12 cellular contexts compared by ENCODE assay signal in the genomic region with DNA sequence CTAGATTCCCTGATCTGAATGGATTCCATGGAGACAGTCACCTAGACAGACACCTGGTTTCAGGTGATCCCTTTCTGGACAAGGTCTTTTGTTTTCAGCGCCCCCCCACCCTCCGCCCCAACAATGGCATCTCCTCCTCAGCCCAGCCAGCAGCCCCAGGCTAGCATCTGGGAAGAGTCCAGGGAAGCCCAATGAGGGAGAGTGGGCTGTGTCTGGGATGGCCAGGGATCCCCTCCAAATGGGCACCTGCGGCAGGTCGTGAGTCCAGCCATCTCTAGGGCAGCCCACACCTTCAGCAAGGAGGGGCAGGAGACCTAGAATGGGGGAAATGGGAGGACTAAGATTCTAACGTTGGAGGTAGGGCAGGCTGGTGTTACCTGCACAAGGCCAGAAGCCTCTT. TPM values are rescaled to one million over a fixed set of nuclear protein-coding genes. Genes with fewer than 3 reads are reported as not detected.
DNase-seq lines count a peak whose midpoint lies in the region; ATAC-seq and TF ChIP-seq lines count a peak whose summit lies in the region.
"Had no signal": no experiment of that assay in that cellular context is flagged by ENCODE, and none has a peak within 500 bp of the region (broad histone marks: within the 10 kb centered on the region; RNA-seq: fewer than 3 reads in every experiment).

No MANE protein-coding gene starts in this region.

- peaks cover 5% of the 10 kb centered on the region for H3K4me1 Mint-ChIP-seq in stimulated activated naive CD8-positive, alpha-beta T cell treated with anti-CD3 and anti-CD28 coated beads, Interleukin-15, amount 100 ng/mL, for 72 hours
- H3K4me1 Mint-ChIP-seq in glutamatergic neuron (ENCODE audit: low read depth, unreplicated experiment), result peaks cover 16% of the 10 kb centered on the region

- no peaks in the 10 kb centered on the region for H3K36me3 ChIP-seq in neutrophil
- H3K36me3 ChIP-seq: MG63 had no signal

- no peak for ATAC-seq in stimulated activated naive CD8-positive, alpha-beta T cell treated with anti-CD3 and anti-CD28 coated beads, Interleukin-15, amount 100 ng/mL, for 72 hours
- ATAC-seq in stimulated activated naive CD8-positive, alpha-beta T cell treated with anti-CD3 and anti-CD28 coated beads, Interleukin-15, Interleukin-2, amounts not matched to agents 100 U/mL and 50 U/mL, for 24 hours, result no peak
- no peak for ATAC-seq in left lobe of liver

- H3K4me3 ChIP-seq in neutrophil (ENCODE audit: low read depth in 1 of 2, low read length in 1 of 2), result peak overlapping the region; percentile 72 to 73
- H3K4me3 ChIP-seq: MG63 had no signal

- H3K36me3 Mint-ChIP-seq in glutamatergic neuron (ENCODE audit: unreplicated experiment), result no peaks in the 10 kb centered on the region

- no peak for DNase-seq in stimulated activated naive CD8-positive, alpha-beta T cell treated with anti-CD3 and anti-CD28 coated beads, Interleukin-15, amount 100 ng/mL, for 72 hours
- no peak for DNase-seq in stimulated activated naive CD8-positive, alpha-beta T cell treated with anti-CD3 and anti-CD28 coated beads, Interleukin-15, Interleukin-2, amounts not matched to agents 100 U/mL and 50 U/mL, for 24 hours
- DNase-seq in glutamatergic neuron, result no peak
- no peak for DNase-seq in globus pallidus (ENCODE audit: low spot score)
- no peak for DNase-seq in NCI-H345 treated with DMSO at 0.1 percent for 48 hours (lab: John Stamatoyannopoulos, UW; ENCODE audit: unreplicated experiment)
- DNase-seq in left lobe of liver (ENCODE audit: low spot score), result no peak
- DNase-seq in activated CD4-positive, alpha-beta T cell treated with anti-CD3 and anti-CD28 coated beads, Interleukin-2, amount 50 U/mL, for 48 hours, result no peak
- DNase-seq: activated CD4-positive, CD25-positive, alpha-beta regulatory T cell treated with anti-CD3 and anti-CD28 coated beads, Interleukin-2, amount 50 U/mL, for 72 hours; activated T-cell treated with anti-CD3 and anti-CD28 coated beads, Interleukin-2, amount 50 U/mL, for 1 hour; MG63 had no signal

- no peak overlapping the region for H3K27ac Mint-ChIP-seq in stimulated activated naive CD8-positive, alpha-beta T cell treated with anti-CD3 and anti-CD28 coated beads, Interleukin-15, amount 100 ng/mL, for 72 hours
- no peak overlapping the region for H3K27ac Mint-ChIP-seq in glutamatergic neuron (ENCODE audit: unreplicated experiment)

- H3K4me1 ChIP-seq in neutrophil (ENCODE audit: control insufficient read depth in 1 of 2, insufficient read depth in 1 of 2, low read depth in 1 of 2, low read length in 1 of 2), result peaks cover 21 to 25% of the 10 kb centered on the region in 2 experiments

- H3K27me3 ChIP-seq in neutrophil, result peaks cover 29% of the 10 kb centered on the region

- TF ChIP-seq CTCF in glutamatergic neuron (IDR thresholded peaks at IDR 0.05; ENCODE audit: partially characterized antibody, unreplicated experiment) (no peak), neutrophil (IDR thresholded peaks at IDR 0.05) (no peak)

- no peak overlapping the region for H3K27ac ChIP-seq in neutrophil
- H3K27ac ChIP-seq: HL-60 had no signal

- H3K9me3 ChIP-seq in neutrophil, result no peaks in the 10 kb centered on the region
- H3K9me3 ChIP-seq: MG63 had no signal

- H3K9me3 Mint-ChIP-seq in stimulated activated naive CD8-positive, alpha-beta T cell treated with anti-CD3 and anti-CD28 coated beads, Interleukin-15, amount 100 ng/mL, for 72 hours, result no peaks in the 10 kb centered on the region
- peaks cover 3% of the 10 kb centered on the region for H3K9me3 Mint-ChIP-seq in glutamatergic neuron (ENCODE audit: unreplicated experiment)

- peaks cover 61% of the 10 kb centered on the region for H3K27me3 Mint-ChIP-seq in stimulated activated naive CD8-positive, alpha-beta T cell treated with anti-CD3 and anti-CD28 coated beads, Interleukin-15, amount 100 ng/mL, for 72 hours
- peaks cover 15% of the 10 kb centered on the region for H3K27me3 Mint-ChIP-seq in glutamatergic neuron (ENCODE audit: unreplicated experiment)

- H3K4me3 Mint-ChIP-seq in stimulated activated naive CD8-positive, alpha-beta T cell treated with anti-CD3 and anti-CD28 coated beads, Interleukin-15, amount 100 ng/mL, for 72 hours, result peak overlapping the region; percentile 33 to 64
- H3K4me3 Mint-ChIP-seq in glutamatergic neuron (ENCODE audit: unreplicated experiment), result peak overlapping the region; percentile 75

RNA-seq across cellular contexts. Expression of a gene that starts 1.2 kb away (rescaled TPM):
- total RNA-seq in glutamatergic neuron (ENCODE audit: unreplicated experiment) (9.7 TPM), left lobe of liver (0.35 TPM)
